Comparison of ENCODE assay signal across 19 cellular contexts in the genomic region with DNA sequence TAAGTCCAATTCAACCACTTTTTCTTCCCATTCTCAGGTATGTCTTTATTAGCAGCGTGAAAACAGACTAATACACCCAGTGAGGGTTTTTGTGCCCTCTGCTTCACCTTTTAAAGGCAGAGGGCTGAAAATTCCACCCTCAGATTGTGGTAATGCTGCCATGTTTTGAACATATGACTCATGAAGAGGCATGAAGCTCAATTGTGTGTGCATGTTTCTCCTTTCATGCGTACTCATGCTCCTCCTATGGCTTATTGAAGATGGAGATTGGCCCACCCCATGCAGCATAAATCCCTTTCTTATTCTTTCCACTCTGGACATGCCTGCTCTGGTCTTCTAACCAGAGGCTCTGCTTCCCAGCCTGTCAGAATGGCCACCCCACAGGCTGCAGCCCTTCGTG.
"Had no signal": no experiment of that assay in that cellular context is flagged by ENCODE, and none has a peak within 500 bp of the region (broad histone marks: within the 10 kb centered on the region; RNA-seq: fewer than 3 reads in every experiment).

No MANE protein-coding gene starts in this region.

- H3K4me1 Mint-ChIP-seq: activated naive CD8-positive, alpha-beta T cell treated with anti-CD3 and anti-CD28 coated beads, Interleukin-2, amount 50 U/mL, for 24 hours; stimulated activated naive CD8-positive, alpha-beta T cell treated with anti-CD3 and anti-CD28 coated beads, Interleukin-15, amount 100 ng/mL, for 72 hours had no signal

- H3K4me3 Mint-ChIP-seq: activated naive CD4-positive, alpha-beta T cell treated with anti-CD3 and anti-CD28 coated beads for 36 hours; activated naive CD8-positive, alpha-beta T cell treated with anti-CD3 and anti-CD28 coated beads, Interleukin-2, amount 50 U/mL, for 24 hours; naive thymus-derived CD4-positive, alpha-beta T cell; stimulated activated naive CD8-positive, alpha-beta T cell treated with anti-CD3 and anti-CD28 coated beads, Interleukin-15, amount 100 ng/mL, for 72 hours; type B pancreatic cell had no signal

- H2AFZ ChIP-seq: parathyroid adenoma had no signal

- H3K27me3 ChIP-seq: colonic mucosa, gastroesophageal sphincter, heart right ventricle, sigmoid colon had no signal

- ATAC-seq: activated naive CD8-positive, alpha-beta T cell treated with anti-CD3 and anti-CD28 coated beads, Interleukin-2, amount 50 U/mL, for 24 hours; gastroesophageal sphincter; naive thymus-derived CD4-positive, alpha-beta T cell; stimulated activated naive CD8-positive, alpha-beta T cell treated with anti-CD3 and anti-CD28 coated beads, Interleukin-15, amount 100 ng/mL, for 72 hours had no signal

- H3K36me3 Mint-ChIP-seq: type B pancreatic cell had no signal

- H3K4me3 ChIP-seq: colonic mucosa, gastroesophageal sphincter, heart right ventricle, lung, sigmoid colon had no signal

- H3K9ac ChIP-seq: parathyroid adenoma had no signal

- DNase-seq: activated CD4-positive, alpha-beta T cell treated with anti-CD3 and anti-CD28 coated beads for 1 hour; activated CD4-positive, alpha-beta T cell treated with anti-CD3 and anti-CD28 coated beads, Interleukin-2, amount 50 U/mL, for 4 hours; activated naive CD4-positive, alpha-beta T cell treated with anti-CD3 and anti-CD28 coated beads for 36 hours; activated naive CD8-positive, alpha-beta T cell treated with anti-CD3 and anti-CD28 coated beads, Interleukin-2, amount 50 U/mL, for 24 hours; activated T-cell treated with anti-CD3 and anti-CD28 coated beads, Interleukin-2, amount 50 U/mL, for 1 hour; caudate nucleus; colonic mucosa; effector CD4-positive, alpha-beta T cell; heart right ventricle; naive thymus-derived CD4-positive, alpha-beta T cell; sigmoid colon; stimulated activated CD4-positive, alpha-beta T cell treated with anti-CD3 and anti-CD28 coated beads, Interleukin-1b, Interleukin-23, amount 100 ng/mL, for 48 hours; stimulated activated naive CD8-positive, alpha-beta T cell treated with anti-CD3 and anti-CD28 coated beads, Interleukin-15, amount 100 ng/mL, for 72 hours had no signal

- H3K27ac ChIP-seq: colonic mucosa, gastroesophageal sphincter, heart right ventricle, parathyroid adenoma, sigmoid colon, VCaP had no signal

- H3K4me1 ChIP-seq: colonic mucosa, gastroesophageal sphincter, heart right ventricle, parathyroid adenoma, sigmoid colon had no signal

- H3K79me2 ChIP-seq: parathyroid adenoma had no signal

- H3K36me3 ChIP-seq: colonic mucosa, gastroesophageal sphincter, heart right ventricle, sigmoid colon had no signal

- H3K27ac Mint-ChIP-seq: activated naive CD4-positive, alpha-beta T cell treated with anti-CD3 and anti-CD28 coated beads for 36 hours; activated naive CD8-positive, alpha-beta T cell treated with anti-CD3 and anti-CD28 coated beads, Interleukin-2, amount 50 U/mL, for 24 hours; activated T-helper 2 cell treated with anti-CD3 and anti-CD28 coated beads, Interferon-gamma antibody, Interleukin-2, Interleukin-4, amounts not matched to agents 10 μg/mL and 5 μg/mL and 100 μg/mL, durations not matched to agents 14 hours and 24 hours and 36 hours; naive thymus-derived CD4-positive, alpha-beta T cell; stimulated activated naive CD8-positive, alpha-beta T cell treated with anti-CD3 and anti-CD28 coated beads, Interleukin-15, amount 100 ng/mL, for 72 hours; type B pancreatic cell had no signal

- H3K9me3 ChIP-seq: colonic mucosa, gastroesophageal sphincter, heart right ventricle had no signal
